Comparison of ENCODE assay signal across 10 cellular contexts in the genomic region with DNA sequence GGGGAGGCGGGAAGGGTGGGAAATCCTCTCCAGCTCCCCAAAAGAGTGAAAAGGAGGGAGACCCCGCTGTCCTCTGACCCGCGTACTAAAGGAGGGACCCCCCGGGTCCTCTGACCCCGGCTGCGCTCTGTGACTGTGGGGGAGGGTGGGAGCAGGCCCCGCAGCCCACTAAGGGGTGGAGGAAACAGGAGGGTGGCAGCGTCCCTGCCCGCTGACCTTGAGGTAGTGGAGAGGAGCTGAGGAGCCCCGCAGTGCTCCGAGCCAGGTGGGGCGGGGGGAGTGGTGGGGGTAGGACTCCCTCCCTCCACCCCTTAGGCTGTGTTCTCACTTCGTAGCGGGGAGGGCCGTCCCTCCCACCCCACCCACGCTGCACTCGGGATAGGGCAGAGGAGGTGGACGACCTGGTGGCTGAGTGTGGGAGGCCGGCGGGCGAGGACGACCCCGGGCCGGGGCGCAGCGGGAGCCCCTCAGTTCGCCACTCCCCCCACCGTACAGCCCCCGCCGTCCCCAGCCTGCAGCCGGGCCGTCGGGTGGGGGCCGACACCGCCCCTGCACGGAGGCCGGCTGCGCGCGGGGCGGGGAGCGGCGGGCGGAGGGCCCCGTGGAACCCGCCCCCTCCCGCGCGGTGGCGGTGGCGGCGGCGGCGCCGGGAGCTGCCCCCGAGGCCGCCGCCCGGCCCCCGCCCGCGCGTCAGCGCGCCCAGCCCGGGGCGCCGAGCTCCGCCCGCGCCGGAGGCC. TPM values are rescaled to one million over a fixed set of nuclear protein-coding genes. Genes with fewer than 3 reads are reported as not detected.
DNase-seq lines count a peak whose midpoint lies in the region; ATAC-seq, FAIRE-seq and TF ChIP-seq lines count a peak whose summit lies in the region.
"Had no signal": no experiment of that assay in that cellular context is flagged by ENCODE, and none has a peak within 500 bp of the region (broad histone marks: within the 10 kb centered on the region; RNA-seq: fewer than 3 reads in every experiment).

Gene ADCY2 (plus strand): TSS at position 707 of the 737 bp plus-strand sequence. CDS start 159 bp downstream, outside the sequence.

- H3K4me3 Mint-ChIP-seq in brain = peak within 1 kb of the TSS; percentile 90 to 94 (median 91)
- no peak within 1 kb of the TSS for H3K4me3 Mint-ChIP-seq in effector memory CD8-positive, alpha-beta T cell
- H3K4me3 Mint-ChIP-seq: T-helper 2 cell treated with Interferon-gamma antibody and Interleukin-4, amounts not matched to agents 5 μg/mL and 100 μg/mL, for 36 hours had no signal

- H3K36me3 Mint-ChIP-seq in brain = no peaks in the 10 kb centered on the region
- no peaks in the 10 kb centered on the region for H3K36me3 Mint-ChIP-seq in effector memory CD8-positive, alpha-beta T cell (ENCODE audit: insufficient read depth)

- H3K9me3 Mint-ChIP-seq in brain = no peaks in the 10 kb centered on the region
- H3K9me3 Mint-ChIP-seq in effector memory CD8-positive, alpha-beta T cell = no peaks in the 10 kb centered on the region
- H3K9me3 Mint-ChIP-seq: T-helper 2 cell treated with Interferon-gamma antibody and Interleukin-4, amounts not matched to agents 5 μg/mL and 100 μg/mL, for 36 hours had no signal

- H3K27ac ChIP-seq in HUES48 (ENCODE audit: low read depth, low read length) = peak within 1 kb of the TSS; percentile 50
- no peak within 1 kb of the TSS for H3K27ac ChIP-seq in kidney (ENCODE audit: low read depth in 2 of 2, low read length in 2 of 2)
- H3K27ac ChIP-seq in skeletal muscle tissue (ENCODE audit: low read depth, low read length) = peak within 1 kb of the TSS; percentile 86
- H3K27ac ChIP-seq in effector memory CD4-positive, alpha-beta T cell (ENCODE audit: insufficient read depth, low read length, poor library complexity, severe bottlenecking) = no peak within 1 kb of the TSS

- H3K27ac Mint-ChIP-seq in brain = peak within 1 kb of the TSS; percentile 87 to 91 (median 89)
- no peak within 1 kb of the TSS for H3K27ac Mint-ChIP-seq in effector memory CD8-positive, alpha-beta T cell
- H3K27ac Mint-ChIP-seq: T-helper 2 cell treated with Interferon-gamma antibody and Interleukin-4, amounts not matched to agents 5 μg/mL and 100 μg/mL, for 36 hours had no signal

- H3K4me1 Mint-ChIP-seq in brain = peaks cover 64% of the 10 kb centered on the region
- H3K4me1 Mint-ChIP-seq in effector memory CD8-positive, alpha-beta T cell (ENCODE audit: low read depth in 2 of 2) = no peaks in the 10 kb centered on the region

- H3K9me3 ChIP-seq in HUES48 (ENCODE audit: control insufficient read depth, insufficient read depth, low read length) (no peaks in the 10 kb centered on the region), kidney (ENCODE audit: control insufficient read depth in 1 of 2, low read length in 2 of 2) (no peaks in the 10 kb centered on the region), skeletal muscle tissue (ENCODE audit: control insufficient read depth in 3 of 3, low read length in 3 of 3) (no peaks in the 10 kb centered on the region)
- no peaks in the 10 kb centered on the region for H3K9me3 ChIP-seq in effector memory CD4-positive, alpha-beta T cell (ENCODE audit: control insufficient read depth, low read length)

- intact Hi-C loops in kidney (cut with DNase I) = no loop called here

- H3K9ac ChIP-seq in HUES48 (ENCODE audit: low read depth, low read length) = peak within 1 kb of the TSS; percentile 71
- no peak within 1 kb of the TSS for H3K9ac ChIP-seq in kidney (ENCODE audit: low read length in 2 of 2)
- H3K9ac ChIP-seq in skeletal muscle tissue (ENCODE audit: low read depth in 1 of 3, low read length in 3 of 3) = peak within 1 kb of the TSS; percentile 71 to 90 (median 88)

- H3K4me3 ChIP-seq in HUES48 (ENCODE audit: low read depth, low read length) (peak within 1 kb of the TSS; percentile 89), kidney (ENCODE audit: low read length in 2 of 2) (peak within 1 kb of the TSS; percentile 25 to 40), skeletal muscle tissue (ENCODE audit: low read length in 3 of 3) (peak within 1 kb of the TSS; percentile 71 to 81 (median 72))
- H3K4me3 ChIP-seq in effector memory CD4-positive, alpha-beta T cell (ENCODE audit: insufficient read depth, low read depth, low read length, poor library complexity, severe bottlenecking) = no peak within 1 kb of the TSS

- no peak for ATAC-seq in effector memory CD8-positive, alpha-beta T cell (replicated peaks)

- no peak for TF ChIP-seq CTCF in brain (conservative IDR thresholded peaks at IDR 0.05)
- TF ChIP-seq CTCF in kidney (IDR thresholded peaks at IDR 0.05; ENCODE audit: borderline replicate concordance, extremely low read depth, insufficient read depth) = no peak

- no peak for FAIRE-seq in kidney (lab: Jason Lieb, UNC)

- DNase-seq in kidney (no peak), hippocampal formation (lab: John Stamatoyannopoulos, UW) (no peak), AML-193 (lab: John Stamatoyannopoulos, UW) (no peak)
- DNase-seq in effector memory CD8-positive, alpha-beta T cell = no peak
- DNase-seq in effector memory CD4-positive, alpha-beta T cell = no peak
- DNase-seq: activated naive CD4-positive, alpha-beta T cell had no signal

- H3K4me1 ChIP-seq in HUES48 (ENCODE audit: control insufficient read depth, insufficient read depth, low read length) (peaks cover 69% of the 10 kb centered on the region), kidney (ENCODE audit: control insufficient read depth in 1 of 2, insufficient read depth in 1 of 2, low read depth in 1 of 2, low read length in 2 of 2) (peaks cover 0 to 3% of the 10 kb centered on the region in 2 donors), skeletal muscle tissue (ENCODE audit: control insufficient read depth in 3 of 3, insufficient read depth in 3 of 3, low read length in 3 of 3) (peaks cover 18 to 33% (median 22%) of the 10 kb centered on the region in 3 donors)
- H3K4me1 ChIP-seq in effector memory CD4-positive, alpha-beta T cell (ENCODE audit: control insufficient read depth, insufficient read depth, low read length, poor library complexity, severe bottlenecking) = no peaks in the 10 kb centered on the region

- H3K36me3 ChIP-seq in HUES48 (ENCODE audit: control insufficient read depth, insufficient read depth, low read length) (no peaks in the 10 kb centered on the region), kidney (ENCODE audit: control insufficient read depth in 1 of 2, insufficient read depth in 2 of 2, low read length in 2 of 2) (no peaks in the 10 kb centered on the region), skeletal muscle tissue (ENCODE audit: control insufficient read depth in 3 of 3, insufficient read depth in 3 of 3, low read length in 3 of 3) (no peaks in the 10 kb centered on the region)
- no peaks in the 10 kb centered on the region for H3K36me3 ChIP-seq in effector memory CD4-positive, alpha-beta T cell (ENCODE audit: control insufficient read depth, insufficient read depth, low read length)

- H3K27me3 Mint-ChIP-seq in brain = peaks cover 25% of the 10 kb centered on the region
- peaks cover 30 to 38% of the 10 kb centered on the region in 2 donors for H3K27me3 Mint-ChIP-seq in effector memory CD8-positive, alpha-beta T cell

- 0 out of 2 replicates have a peak, but pooled peaks cover 2% of the 10 kb centered on the region for H3K27me3 ChIP-seq in HUES48 (ENCODE audit: control insufficient read depth, insufficient read depth, low read length)
- H3K27me3 ChIP-seq in skeletal muscle tissue (ENCODE audit: control insufficient read depth in 3 of 3, insufficient read depth in 3 of 3, low read length in 3 of 3) = peaks cover 0 to 6% (median 0%) of the 10 kb centered on the region in 3 donors
- H3K27me3 ChIP-seq in effector memory CD4-positive, alpha-beta T cell (replicated peaks; ENCODE audit: control insufficient read depth, insufficient read depth, low read length, poor library complexity, severe bottlenecking) = peaks cover 15% of the 10 kb centered on the region

RNA-seq across cellular contexts. Expression of gene ADCY2, which starts in this region (rescaled TPM):
- polyA plus RNA-seq in brain (ENCODE audit: insufficient read depth, low read depth, low replicate concordance) (85.6 TPM), kidney (ENCODE audit: insufficient read depth, low read depth, low replicate concordance) (0.17 TPM)
- total RNA-seq in kidney (2.2 TPM), skeletal muscle tissue (27.7 TPM)

Comparison
In these comparisons a context has a peak if more than half of its experiments do, and no peak if none do; other contexts are left out.
1. RNA of gene ADCY2 (polyA plus RNA-seq): 85.6 TPM in brain (single experiment); 0.17 TPM in kidney (single experiment); every median in the first group is over 10 times any median in the second.
2. H3K27ac ChIP-seq: peak in HUES48 (single experiment) and skeletal muscle tissue (single experiment); none in kidney (0 of 2) and effector memory CD4-positive, alpha-beta T cell (single experiment).
3. H3K9ac ChIP-seq: peak in HUES48 (single experiment) and skeletal muscle tissue (3 of 3); none in kidney (0 of 2).
4. H3K27ac Mint-ChIP-seq: peak in brain (5 of 5); none in effector memory CD8-positive, alpha-beta T cell (0 of 2).
5. H3K4me3 Mint-ChIP-seq: peak in brain (5 of 5); none in effector memory CD8-positive, alpha-beta T cell (0 of 2).